Comparison of ENCODE assay signal across 8 cellular contexts in the genomic region with DNA sequence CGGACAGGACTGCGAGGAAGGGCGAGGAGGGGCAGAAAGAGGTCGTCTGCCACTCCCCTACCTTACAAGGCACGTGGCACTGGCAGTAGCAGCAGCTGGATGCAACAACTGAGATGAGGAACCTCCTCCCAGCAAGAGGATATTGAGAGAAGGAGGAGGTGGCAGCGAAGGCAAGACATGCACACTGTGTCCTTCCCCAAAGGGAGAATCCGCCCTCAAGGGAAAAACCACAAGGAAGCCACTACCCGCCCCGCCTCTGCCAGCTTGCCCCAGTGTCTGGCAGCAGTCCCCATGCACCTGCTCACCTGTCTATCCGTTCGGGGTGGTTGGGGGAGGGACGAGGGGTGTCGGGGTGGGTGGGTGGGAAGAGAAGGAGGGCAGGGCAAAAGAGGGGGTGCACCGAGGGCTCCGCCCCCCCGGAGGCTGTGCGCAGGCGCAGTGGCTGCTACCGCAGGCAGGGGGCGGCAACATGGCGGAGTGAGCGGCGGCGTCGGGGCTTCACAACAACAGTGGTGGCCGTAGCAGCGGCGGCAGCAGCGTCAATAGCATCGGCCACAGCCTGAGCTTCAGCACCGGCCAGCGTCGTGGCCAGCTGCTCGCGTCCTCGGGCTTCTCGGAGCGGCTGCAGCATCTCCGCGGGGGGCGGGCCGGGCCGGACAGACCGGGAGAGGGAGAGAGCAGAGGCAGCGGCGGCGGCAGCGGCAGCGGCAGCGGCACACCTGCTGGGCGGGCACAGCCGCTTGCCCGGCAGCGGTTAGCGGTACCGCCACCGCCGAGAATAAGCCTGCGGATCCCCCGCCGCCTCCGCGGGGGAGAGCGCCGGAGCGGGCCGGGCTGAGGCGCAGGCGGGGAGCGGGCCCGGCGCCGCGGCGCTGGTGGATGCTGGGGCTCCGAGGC. TPM values are rescaled to one million over a fixed set of nuclear protein-coding genes. Genes with fewer than 3 reads are reported as not detected.
DNase-seq lines count a peak whose midpoint lies in the region; ATAC-seq and TF ChIP-seq lines count a peak whose summit lies in the region.

A gene with protein sequence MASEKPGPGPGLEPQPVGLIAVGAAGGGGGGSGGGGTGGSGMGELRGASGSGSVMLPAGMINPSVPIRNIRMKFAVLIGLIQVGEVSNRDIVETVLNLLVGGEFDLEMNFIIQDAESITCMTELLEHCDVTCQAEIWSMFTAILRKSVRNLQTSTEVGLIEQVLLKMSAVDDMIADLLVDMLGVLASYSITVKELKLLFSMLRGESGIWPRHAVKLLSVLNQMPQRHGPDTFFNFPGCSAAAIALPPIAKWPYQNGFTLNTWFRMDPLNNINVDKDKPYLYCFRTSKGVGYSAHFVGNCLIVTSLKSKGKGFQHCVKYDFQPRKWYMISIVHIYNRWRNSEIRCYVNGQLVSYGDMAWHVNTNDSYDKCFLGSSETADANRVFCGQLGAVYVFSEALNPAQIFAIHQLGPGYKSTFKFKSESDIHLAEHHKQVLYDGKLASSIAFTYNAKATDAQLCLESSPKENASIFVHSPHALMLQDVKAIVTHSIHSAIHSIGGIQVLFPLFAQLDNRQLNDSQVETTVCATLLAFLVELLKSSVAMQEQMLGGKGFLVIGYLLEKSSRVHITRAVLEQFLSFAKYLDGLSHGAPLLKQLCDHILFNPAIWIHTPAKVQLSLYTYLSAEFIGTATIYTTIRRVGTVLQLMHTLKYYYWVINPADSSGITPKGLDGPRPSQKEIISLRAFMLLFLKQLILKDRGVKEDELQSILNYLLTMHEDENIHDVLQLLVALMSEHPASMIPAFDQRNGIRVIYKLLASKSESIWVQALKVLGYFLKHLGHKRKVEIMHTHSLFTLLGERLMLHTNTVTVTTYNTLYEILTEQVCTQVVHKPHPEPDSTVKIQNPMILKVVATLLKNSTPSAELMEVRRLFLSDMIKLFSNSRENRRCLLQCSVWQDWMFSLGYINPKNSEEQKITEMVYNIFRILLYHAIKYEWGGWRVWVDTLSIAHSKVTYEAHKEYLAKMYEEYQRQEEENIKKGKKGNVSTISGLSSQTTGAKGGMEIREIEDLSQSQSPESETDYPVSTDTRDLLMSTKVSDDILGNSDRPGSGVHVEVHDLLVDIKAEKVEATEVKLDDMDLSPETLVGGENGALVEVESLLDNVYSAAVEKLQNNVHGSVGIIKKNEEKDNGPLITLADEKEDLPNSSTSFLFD (N-terminal part only) (plus strand): TSS at position 436 of the 897 bp plus-strand sequence. CDS start 551 bp downstream, outside the sequence.

- H3K4me3 Mint-ChIP-seq in glutamatergic neuron (ENCODE audit: unreplicated experiment) = peak within 1 kb of the TSS; percentile 88

- 0% methylated on average over 10 of the region's 76 CpGs for WGBS in SK-N-SH (ENCODE audit: low lambda C conversion rate)

- peak within 1 kb of the TSS in 1 of 2 donors; percentile 79 for H3K27ac Mint-ChIP-seq in activated naive CD4-positive, alpha-beta T cell treated with anti-CD3 and anti-CD28 coated beads, Interleukin-2, amount 50 U/mL, for 72 hours
- peak within 1 kb of the TSS; percentile 92 for H3K27ac Mint-ChIP-seq in glutamatergic neuron (ENCODE audit: unreplicated experiment)

- peaks cover 6% of the 10 kb centered on the region for H3K27me3 Mint-ChIP-seq in glutamatergic neuron (ENCODE audit: unreplicated experiment)

- POLR2A ChIA-PET in SK-N-SH (lab: Yijun Ruan, JAX) = no interaction called here

- H3K4me3 ChIP-seq in MG63 (peak within 1 kb of the TSS; percentile 59), SK-N-SH (ENCODE audit: low read depth in 2 of 2, low read length in 1 of 2) (peak within 1 kb of the TSS; percentile 71 to 95), osteoblast (ENCODE audit: insufficient read depth, low read length) (peak within 1 kb of the TSS; percentile 79), thoracic aorta (peak within 1 kb of the TSS; percentile 87)

- H3K9me3 ChIP-seq in MG63 = no peaks in the 10 kb centered on the region
- no peaks in the 10 kb centered on the region for H3K9me3 ChIP-seq in SK-N-SH
- H3K9me3 ChIP-seq in osteoblast (ENCODE audit: low read depth, low read length) = no peaks in the 10 kb centered on the region
- no peaks in the 10 kb centered on the region for H3K9me3 ChIP-seq in thoracic aorta

- H4K20me1 ChIP-seq in SK-N-SH (ENCODE audit: insufficient read depth) (peaks cover 4% of the 10 kb centered on the region; the same call in 1 of the 2 replicates), osteoblast (ENCODE audit: insufficient read depth, low read length) (no peaks in the 10 kb centered on the region)

- H3F3A ChIP-seq in SK-N-SH (replicated peaks; ENCODE audit: insufficient read depth) = peaks cover 6% of the 10 kb centered on the region

- H3K27ac ChIP-seq in SK-N-SH (ENCODE audit: low read depth in 2 of 2, low read length in 1 of 2) = peak within 1 kb of the TSS; percentile 40 to 88; a peak in 2 of 4 replicates
- no peak within 1 kb of the TSS for H3K27ac ChIP-seq in osteoblast (ENCODE audit: low read depth, low read length)
- H3K27ac ChIP-seq in thoracic aorta = peak within 1 kb of the TSS in 1 of 2 donors; percentile 7

- ATAC-seq in activated naive CD4-positive, alpha-beta T cell treated with anti-CD3 and anti-CD28 coated beads, Interleukin-2, amount 50 U/mL, for 72 hours = peak; percentile 69 to 72
- ATAC-seq in thoracic aorta (ENCODE audit: insufficient number of reproducible peaks, low FRiP score, low read depth) = peak; percentile 53

- no peak for TF ChIP-seq CTCF in SK-N-SH (IDR thresholded peaks at IDR 0.05)
- TF ChIP-seq CTCF in glutamatergic neuron (IDR thresholded peaks at IDR 0.05; ENCODE audit: partially characterized antibody, unreplicated experiment) = peak; percentile 73
- no peak for TF ChIP-seq CTCF in osteoblast (IDR thresholded peaks at IDR 0.05; ENCODE audit: extremely low read depth, low read depth, low read length)
- peak; percentile 42 for TF ChIP-seq CTCF in thoracic aorta (IDR thresholded peaks at IDR 0.05)

- H2AFZ ChIP-seq in SK-N-SH (ENCODE audit: low read depth) (peak within 1 kb of the TSS; percentile 91), osteoblast (ENCODE audit: low read length) (peak within 1 kb of the TSS; percentile 86)

- no peaks in the 10 kb centered on the region for H3K9me2 ChIP-seq in SK-N-SH

- H3K27me3 ChIP-seq in MG63 = peaks cover 51% of the 10 kb centered on the region
- H3K27me3 ChIP-seq in SK-N-SH (ENCODE audit: insufficient read depth) = no peaks in the 10 kb centered on the region
- H3K27me3 ChIP-seq in osteoblast (ENCODE audit: insufficient read depth, low read length) = peaks cover 17% of the 10 kb centered on the region
- H3K27me3 ChIP-seq in thoracic aorta (replicated peaks; ENCODE audit: insufficient read depth) = no peaks in the 10 kb centered on the region

- H3K79me2 ChIP-seq in SK-N-SH (ENCODE audit: insufficient read depth) = peaks cover 23% of the 10 kb centered on the region
- H3K79me2 ChIP-seq in osteoblast (ENCODE audit: insufficient read depth, low read length) = no peaks in the 10 kb centered on the region

- H3K36me3 ChIP-seq in MG63 = no peaks in the 10 kb centered on the region
- H3K36me3 ChIP-seq in SK-N-SH (replicated peaks in 1 of 2; ENCODE audit: control insufficient read depth in 1 of 2, insufficient read depth in 2 of 2, low read length in 1 of 2) = no peaks in the 10 kb centered on the region
- H3K36me3 ChIP-seq in osteoblast (ENCODE audit: insufficient read depth, low read length) = no peaks in the 10 kb centered on the region
- H3K36me3 ChIP-seq in thoracic aorta = no peaks in the 10 kb centered on the region

- H3K4me2 ChIP-seq in SK-N-SH (peak within 1 kb of the TSS; percentile 96), osteoblast (ENCODE audit: insufficient read depth, low read length) (peak within 1 kb of the TSS; percentile 74)

- H3K9ac ChIP-seq in SK-N-SH = peak within 1 kb of the TSS; percentile 64; the same call in 1 of the 2 replicates

- H3K4me1 ChIP-seq in SK-N-SH (ENCODE audit: control insufficient read depth in 1 of 2, insufficient read depth in 2 of 2, low read depth in 1 of 2, low read length in 1 of 2) = peaks cover 9 to 13% of the 10 kb centered on the region in 2 experiments
- H3K4me1 ChIP-seq in osteoblast (ENCODE audit: insufficient read depth, low read length) = peaks cover 4% of the 10 kb centered on the region
- H3K4me1 ChIP-seq in thoracic aorta (ENCODE audit: control insufficient read depth in 1 of 2, low read depth in 2 of 2) = peaks cover 7 to 19% of the 10 kb centered on the region in 2 donors

- no peak for TF ChIP-seq EP300 in SK-N-SH (IDR thresholded peaks at IDR 0.05; ENCODE audit: borderline replicate concordance in 1 of 2, low read depth in 1 of 2, low read length in 1 of 2)

- peaks cover 9% of the 10 kb centered on the region for H3K4me1 Mint-ChIP-seq in glutamatergic neuron (ENCODE audit: low read depth, unreplicated experiment)

- TF ChIP-seq RAD21 in SK-N-SH (IDR thresholded peaks at IDR 0.05; ENCODE audit: low read length) = no peak

- no peaks in the 10 kb centered on the region for H3K9me3 Mint-ChIP-seq in activated naive CD4-positive, alpha-beta T cell treated with anti-CD3 and anti-CD28 coated beads, Interleukin-2, amount 50 U/mL, for 72 hours
- H3K9me3 Mint-ChIP-seq in glutamatergic neuron (ENCODE audit: unreplicated experiment) = peaks cover 4% of the 10 kb centered on the region

- CTCF ChIA-PET in SK-N-SH (lab: Yijun Ruan, JAX) = interaction anchor here (0.5 kb wide), 1 partner anchor 77 kb away, joined by 3 read pairs; no protein-coding TSS in a partner anchor

- peak; percentile 75 for DNase-seq in Daoy (ENCODE audit: low read depth)
- peak; percentile 38 for DNase-seq in GOT3 (lab: John Stamatoyannopoulos, UW)
- DNase-seq in MG63 = peak; percentile 45
- peak; percentile 94 for DNase-seq in SK-N-SH
- DNase-seq in activated naive CD4-positive, alpha-beta T cell treated with anti-CD3 and anti-CD28 coated beads, Interleukin-2, amount 50 U/mL, for 72 hours (ENCODE audit: low spot score in 2 of 2) = peak; percentile 75 to 78
- DNase-seq in glutamatergic neuron = peak; percentile 84
- DNase-seq in osteoblast (ENCODE audit: insufficient read length, low spot score, missing footprints) = peak; percentile 93
- peak; percentile 3 for DNase-seq in thoracic aorta (ENCODE audit: low spot score)

- no peaks in the 10 kb centered on the region for H3K36me3 Mint-ChIP-seq in activated naive CD4-positive, alpha-beta T cell treated with anti-CD3 and anti-CD28 coated beads, Interleukin-2, amount 50 U/mL, for 72 hours
- no peaks in the 10 kb centered on the region for H3K36me3 Mint-ChIP-seq in glutamatergic neuron (ENCODE audit: unreplicated experiment)

TF ChIP-seq in SK-N-SH, 30 proteins besides CTCF, POLR2A, EP300 and RAD21 (continues in another document):
- TF ChIP-seq POLR2AphosphoS5 (IDR thresholded peaks at IDR 0.05; ENCODE audit: low read depth, low read length) = peak; percentile 48; the same call in 1 of the 2 replicates

RNA-seq across cellular contexts. Expression of the gene that starts here (rescaled TPM):
- total RNA-seq in Daoy (2014; rRNA removed; shearing (Covaris generic)) = 1.9 and 2.4 TPM in 2 replicates
- 0.05 and 0.16 TPM in 2 replicates for total RNA-seq in MG63 (2014; rRNA removed; shearing (Covaris generic); ENCODE audit: low replicate concordance)
- polyA plus RNA-seq in SK-N-SH (2012; rRNA removed) = 12.3 and 17.1 TPM in 2 replicates
- polyA plus RNA-seq in SK-N-SH (2012; cell fraction: cytosol; rRNA removed) = 16.7 and 18.2 TPM in 2 replicates
- 8.7 and 17.7 TPM in 2 replicates for polyA plus RNA-seq in SK-N-SH (2012; cell fraction: nucleus; rRNA removed)
- under 1 TPM; 0.37 to 0.84 TPM for total RNA-seq in activated naive CD4-positive, alpha-beta T cell treated with anti-CD3 and anti-CD28 coated beads, Interleukin-2, amount 50 U/mL, for 72 hours
- total RNA-seq in glutamatergic neuron (ENCODE audit: unreplicated experiment) (48.3 TPM), osteoblast (3.2 and 4.0 TPM in 2 replicates), thoracic aorta (10 to 100 TPM in 1 of 2 donors, 1 to 10 TPM in 1; 7.7 to 10.2 TPM)

Comparison
In these comparisons a context has a peak if more than half of its experiments do, and no peak if none do; other contexts are left out.
1. Peak in DNase-seq and H3K4me3 ChIP-seq in MG63; RNA of the gene not detected or under 1 TPM.
2. Peak in DNase-seq and ATAC-seq in activated naive CD4-positive, alpha-beta T cell treated with anti-CD3 and anti-CD28 coated beads, Interleukin-2, amount 50 U/mL, for 72 hours; RNA of the gene not detected or under 1 TPM.
3. DNase-seq: peak in every context shown above with its lines; median percentile 94 in SK-N-SH; 93 in osteoblast; 84 in glutamatergic neuron; 76 in activated naive CD4-positive, alpha-beta T cell treated with anti-CD3 and anti-CD28 coated beads, Interleukin-2, amount 50 U/mL, for 72 hours; 75 in Daoy; 45 in MG63; 38 in GOT3; 3 in thoracic aorta.
4. CTCF ChIP-seq: peak in glutamatergic neuron (single experiment) and thoracic aorta (single experiment); none in SK-N-SH (single experiment) and osteoblast (single experiment).
5. Peak in every context shown above with its lines, with median percentiles within 50 percentile points of each other: H3K4me3 ChIP-seq.